In genomic region chr2:236237468-236238190, GRCh38 we compare ENCODE assay signal across 1 cellular context.
TF ChIP-seq lines count a peak whose summit lies in the region.

No MANE protein-coding gene starts in this region.

TF ChIP-seq in IMR-90, 13 proteins besides CTCF, POLR2A, EP300 and RAD21:
- no peak for TF ChIP-seq ELK1 (IDR thresholded peaks at IDR 0.05; ENCODE audit: borderline replicate concordance, low read depth, low read length)
- TF ChIP-seq CHD1 (IDR thresholded peaks at IDR 0.05; ENCODE audit: low read depth, low read length): no peak
- TF ChIP-seq MXI1 (IDR thresholded peaks at IDR 0.05; ENCODE audit: borderline replicate concordance, low read depth, low read length): no peak
- TF ChIP-seq RCOR1 (IDR thresholded peaks at IDR 0.05; ENCODE audit: insufficient replicate concordance, low read length): no peak
- no peak for TF ChIP-seq USF2 (IDR thresholded peaks at IDR 0.05; ENCODE audit: low read depth, low read length)
- TF ChIP-seq MAFK (IDR thresholded peaks at IDR 0.05; ENCODE audit: low read depth, low read length): no peak
- no peak for TF ChIP-seq CEBPB (IDR thresholded peaks at IDR 0.05; ENCODE audit: low read depth, low read length)
- no peak for TF ChIP-seq MAZ (IDR thresholded peaks at IDR 0.05; ENCODE audit: borderline replicate concordance, low read depth, low read length)
- TF ChIP-seq RFX5 (IDR thresholded peaks at IDR 0.05; ENCODE audit: low read depth, low read length): no peak
- TF ChIP-seq BHLHE40 (IDR thresholded peaks at IDR 0.05; ENCODE audit: low read depth, low read length): no peak
TF ChIP-seq in IMR-90: peak in this region for 0.
